Comparison of ENCODE assay signal across 10 cellular contexts in genomic region chr2:68992341-68992740, GRCh38. TPM values are rescaled to one million over a fixed set of nuclear protein-coding genes. Genes with fewer than 3 reads are reported as not detected.
"Had no signal": no experiment of that assay in that cellular context is flagged by ENCODE, and none has a peak within 500 bp of the region (broad histone marks: within the 10 kb centered on the region; RNA-seq: fewer than 3 reads in every experiment).

No MANE protein-coding gene starts in this region.

- H3K36me3 ChIP-seq: HAP-1 had no signal

- H3K4me3 Mint-ChIP-seq: HFFc6 had no signal

- H3K27ac Mint-ChIP-seq: HFFc6 had no signal

- H3K4me3 ChIP-seq: GM23248, HAP-1, K562 had no signal

- H3K4me1 ChIP-seq: HAP-1 had no signal

- H3K9me3 ChIP-seq: HAP-1 had no signal

- DNase-seq: GM23248, GOT3, H7, HFFc6, IMR-90 had no signal

- H3K9me3 Mint-ChIP-seq: HFFc6 had no signal

- H3K27ac ChIP-seq: GM23248, HL-60 had no signal

RNA-seq across cellular contexts. Expression of gene GKN1, which starts 17.9 kb away (rescaled TPM):
- total RNA-seq: GM23248, H4, H7, HFFc6, HT1080, IMR-90, K562 had no signal

RNA-seq across cellular contexts. Expression of gene GKN2, which starts 39.6 kb away (rescaled TPM):
- total RNA-seq: GM23248, H4, H7, HFFc6, HT1080, IMR-90, K562 had no signal
